ENCODE assay signal across 15 cellular contexts in the genomic region with DNA sequence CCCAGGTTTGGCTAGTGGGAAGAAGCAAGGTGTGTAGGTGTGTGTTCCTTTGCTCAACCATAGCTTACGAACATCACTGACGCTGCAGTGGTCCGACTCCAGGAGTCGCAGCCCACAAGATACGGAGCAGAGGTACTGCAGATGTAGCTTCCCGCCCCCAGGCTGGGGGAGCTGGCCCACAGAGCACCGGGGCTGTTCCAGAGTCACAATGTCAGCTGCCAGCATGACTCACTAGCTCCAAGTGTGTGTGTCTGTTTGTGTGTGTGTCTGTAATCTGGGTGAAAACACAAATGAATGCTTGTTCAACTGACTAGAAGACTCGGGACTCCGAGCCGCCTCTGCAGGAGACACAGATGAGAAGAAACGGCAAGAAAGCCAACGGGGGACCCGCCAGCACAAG. TPM values are rescaled to one million over a fixed set of nuclear protein-coding genes. Genes with fewer than 3 reads are reported as not detected.
A peak's percentile ranks its signal among the peaks of the same experiment; 100 is the strongest.
DNase-seq lines count a peak whose midpoint lies in the region; ATAC-seq and TF ChIP-seq lines count a peak whose summit lies in the region.
"Had no signal": no experiment of that assay in that cellular context is flagged by ENCODE, and none has a peak within 500 bp of the region (broad histone marks: within the 10 kb centered on the region; RNA-seq: fewer than 3 reads in every experiment).

No MANE protein-coding gene starts in this region.

- no peak for TF ChIP-seq POLR2A in prostate gland (IDR thresholded peaks at IDR 0.05)

- no peak overlapping the region for H3K4me3 ChIP-seq in left ventricle myocardium inferior
- H3K4me3 ChIP-seq in prostate gland = no peak overlapping the region

- WGBS in prostate gland = 77% methylated on average over 13 of the region's 13 CpGs

- intact Hi-C loops in left ventricle myocardium inferior (cut with micrococcal nuclease) = no loop called here
- intact Hi-C loops in prostate gland (cut with DNase I) = loop anchor here (10.0 kb wide), 1 partner anchor 58 kb away; no protein-coding TSS in a partner anchor

- ATAC-seq in HG03196 (IDR thresholded peaks at IDR 0.05; ENCODE audit: unreplicated experiment) = no peak
- ATAC-seq: stimulated activated effector memory CD8-positive, alpha-beta T cell treated with anti-CD3 and anti-CD28 coated beads, Interleukin-12 subunit alpha, Interleukin-12 subunit beta, amount 100 ng/mL, for 72 hours had no signal

- H3K27ac ChIP-seq in caudate nucleus (ENCODE audit: low read depth, low read length) (peak overlapping the region; percentile 67), left ventricle myocardium inferior (replicated peaks) (peak overlapping the region; percentile 63), prostate gland (no peak overlapping the region)

- H3K4me1 ChIP-seq in left ventricle myocardium inferior (peaks cover 15% of the 10 kb centered on the region), prostate gland (replicated peaks) (peaks cover 13% of the 10 kb centered on the region)

- peaks cover 10% of the 10 kb centered on the region for H3K36me3 ChIP-seq in left ventricle myocardium inferior
- H3K36me3 ChIP-seq in prostate gland = no peaks in the 10 kb centered on the region

- DNase-seq in Daoy (ENCODE audit: low read depth) = peak; percentile 18
- DNase-seq in caudate nucleus (lab: John Stamatoyannopoulos, UW) = peak in 44 of 61 donors; percentile 14 to 88 (median 50)
- DNase-seq in left ventricle myocardium inferior = peak; percentile 61
- peak; percentile 63 for DNase-seq in pons (ENCODE audit: low spot score)
- DNase-seq in DMS 273 (lab: John Stamatoyannopoulos, UW; ENCODE audit: unreplicated experiment) = no peak
- DNase-seq in AML-193 (lab: John Stamatoyannopoulos, UW) = no peak
- DNase-seq in prostate gland (ENCODE audit: low spot score) = no peak
- DNase-seq: activated naive CD8-positive, alpha-beta T cell treated with anti-CD3 and anti-CD28 coated beads, Interleukin-2, amount 10 ng/mL, durations not matched to agents 7 days and 5 days; dermis blood vessel endothelial cell; GF-D8; immature natural killer cell; NCI-H2107 had no signal

- H3K27me3 ChIP-seq in left ventricle myocardium inferior (ENCODE audit: low read depth) = peaks cover 4% of the 10 kb centered on the region
- H3K27me3 ChIP-seq in prostate gland (replicated peaks; ENCODE audit: insufficient read depth) = no peaks in the 10 kb centered on the region

- H3K9me3 ChIP-seq in left ventricle myocardium inferior (replicated peaks) (no peaks in the 10 kb centered on the region), prostate gland (no peaks in the 10 kb centered on the region)

- TF ChIP-seq CTCF in left ventricle myocardium inferior (IDR thresholded peaks at IDR 0.05; ENCODE audit: borderline replicate concordance) = no peak
- no peak for TF ChIP-seq CTCF in prostate gland (IDR thresholded peaks at IDR 0.05)

RNA-seq across cellular contexts. Expression of gene VSIG10L2, which starts 10.5 kb away (rescaled TPM):
- not detected in 2 replicates for total RNA-seq in Daoy (2014; rRNA removed; shearing (Covaris generic))
- total RNA-seq in left ventricle myocardium inferior (0.08 TPM), prostate gland (1 to 10 TPM in 1 of 2 donors, under 1 TPM in 1; 0.14 to 1.3 TPM)
- total RNA-seq: A673; activated naive CD8-positive, alpha-beta T cell treated with anti-CD3 and anti-CD28 coated beads, Interleukin-2, amount 10 ng/mL, durations not matched to agents 7 days and 5 days; dermis blood vessel endothelial cell had no signal

RNA-seq across cellular contexts. Expression of gene DDX25, which starts 52.1 kb away (rescaled TPM):
- 0.74 and 2.3 TPM in 2 replicates for total RNA-seq in Daoy (2014; rRNA removed; shearing (Covaris generic))
- total RNA-seq in left ventricle myocardium inferior (0.14 TPM), prostate gland (1 to 10 TPM in 1 of 2 donors, not detected in 1; 9.5 TPM)
- total RNA-seq: activated naive CD8-positive, alpha-beta T cell treated with anti-CD3 and anti-CD28 coated beads, Interleukin-2, amount 10 ng/mL, durations not matched to agents 7 days and 5 days; dermis blood vessel endothelial cell had no signal

RNA-seq across cellular contexts. Expression of gene PUS3, which starts 53.4 kb away (rescaled TPM):
- total RNA-seq in Daoy (2014; rRNA removed; shearing (Covaris generic)) = 20.2 and 24.0 TPM in 2 replicates
- 7.7 TPM for total RNA-seq in left ventricle myocardium inferior
- total RNA-seq in prostate gland = 10 to 100 TPM in 1 of 2 donors, 1 to 10 TPM in 1; 8.3 to 11.8 TPM

Comparison
In these comparisons a context has a peak if more than half of its experiments do, and no peak if none do; other contexts are left out.
1. DNase-seq: peak in Daoy (single experiment), caudate nucleus (44 of 61), left ventricle myocardium inferior (single experiment) and pons (single experiment); none in DMS 273 (single experiment), AML-193 (0 of 2) and prostate gland (single experiment).
2. H3K27ac ChIP-seq: peak in caudate nucleus (single experiment) and left ventricle myocardium inferior (single experiment); none in prostate gland (0 of 2).